In the genomic region with DNA sequence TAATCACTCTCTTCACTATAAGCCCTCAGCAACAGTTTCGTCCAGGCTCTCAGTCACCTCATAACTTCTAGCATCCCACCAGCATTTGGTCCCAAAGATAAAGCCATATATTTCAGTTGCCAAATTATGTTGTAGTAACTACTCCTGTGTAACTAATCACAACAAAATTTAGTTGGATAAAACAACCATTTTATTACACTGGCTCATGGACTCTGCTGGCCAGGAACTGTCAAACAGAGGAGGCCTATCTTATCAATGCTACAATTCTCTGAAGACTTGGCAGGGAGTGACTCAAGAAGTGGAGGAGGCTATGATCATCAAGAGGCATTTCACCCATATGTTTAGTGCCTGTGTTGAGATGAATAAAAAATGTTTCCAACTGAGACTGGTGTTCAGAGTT, we compare ENCODE assay signal across 22 cellular contexts.
"Had no signal": no experiment of that assay in that cellular context is flagged by ENCODE, and none has a peak within 500 bp of the region (broad histone marks: within the 10 kb centered on the region; RNA-seq: fewer than 3 reads in every experiment).

No MANE protein-coding gene starts in this region.

- H3K27ac Mint-ChIP-seq: activated naive CD4-positive, alpha-beta T cell treated with anti-CD3 and anti-CD28 coated beads, Interleukin-2, amount 50 U/mL, for 24 hours; natural killer cell; WTC11 had no signal

- H3K4me1 ChIP-seq: esophagus muscularis mucosa, gastroesophageal sphincter, prostate gland, thyroid gland had no signal

- H3K27me3 ChIP-seq: esophagus muscularis mucosa, gastroesophageal sphincter, ovary, thyroid gland had no signal

- H3K27me3 Mint-ChIP-seq: activated naive CD4-positive, alpha-beta T cell treated with anti-CD3 and anti-CD28 coated beads, Interleukin-2, amount 50 U/mL, for 24 hours had no signal

- DNase-seq: activated gamma-delta T cell treated with Interleukin-2 at 50 U/mL for 16 hours; activated T-cell treated with anti-CD3 and anti-CD28 coated beads, Interleukin-2, amount 50 U/mL, for 1 hour; aorta; head of caudate nucleus; islet precursor cell; left colon; midbrain; natural killer cell; ovary; stimulated activated CD4-positive, alpha-beta T cell treated with anti-CD3 and anti-CD28 coated beads, Interleukin-12 subunit alpha, Interleukin-12 subunit beta, amount 100 ng/mL, for 4 hours; stimulated activated CD4-positive, alpha-beta T cell treated with anti-CD3 and anti-CD28 coated beads, Interleukin-4, amount 100 ng/mL, for 4 hours; stimulated activated naive CD8-positive, alpha-beta T cell treated with anti-CD3 and anti-CD28 coated beads, Interleukin-15, Interleukin-2, amounts not matched to agents 100 U/mL and 50 U/mL, for 24 hours; T-helper 1 cell; thyroid gland had no signal

- H3K9me3 Mint-ChIP-seq: activated naive CD4-positive, alpha-beta T cell treated with anti-CD3 and anti-CD28 coated beads, Interleukin-2, amount 50 U/mL, for 24 hours had no signal

- FAIRE-seq: TTC549 had no signal

- H3K27ac ChIP-seq: coronary artery, esophagus muscularis mucosa, gastroesophageal sphincter, ovary, prostate gland, thyroid gland had no signal

- H3K36me3 Mint-ChIP-seq: activated naive CD4-positive, alpha-beta T cell treated with anti-CD3 and anti-CD28 coated beads, Interleukin-2, amount 50 U/mL, for 24 hours; natural killer cell had no signal

- H3K4me1 Mint-ChIP-seq: activated naive CD4-positive, alpha-beta T cell treated with anti-CD3 and anti-CD28 coated beads, Interleukin-2, amount 50 U/mL, for 24 hours; natural killer cell; WTC11 had no signal

- ATAC-seq: gastroesophageal sphincter; left colon; natural killer cell; stimulated activated naive CD8-positive, alpha-beta T cell treated with anti-CD3 and anti-CD28 coated beads, Interleukin-15, Interleukin-2, amounts not matched to agents 100 U/mL and 50 U/mL, for 24 hours; WTC11 had no signal

- H3K4me3 Mint-ChIP-seq: activated naive CD4-positive, alpha-beta T cell treated with anti-CD3 and anti-CD28 coated beads, Interleukin-2, amount 50 U/mL, for 24 hours; natural killer cell; WTC11 had no signal

- H3K36me3 ChIP-seq: esophagus muscularis mucosa, gastroesophageal sphincter, ovary, prostate gland, thyroid gland had no signal

- H3K4me3 ChIP-seq: coronary artery, esophagus muscularis mucosa, gastroesophageal sphincter, lung, ovary, prostate gland, thyroid gland had no signal

- H3K9me3 ChIP-seq: ovary, prostate gland, thyroid gland had no signal
